In the genomic region with DNA sequence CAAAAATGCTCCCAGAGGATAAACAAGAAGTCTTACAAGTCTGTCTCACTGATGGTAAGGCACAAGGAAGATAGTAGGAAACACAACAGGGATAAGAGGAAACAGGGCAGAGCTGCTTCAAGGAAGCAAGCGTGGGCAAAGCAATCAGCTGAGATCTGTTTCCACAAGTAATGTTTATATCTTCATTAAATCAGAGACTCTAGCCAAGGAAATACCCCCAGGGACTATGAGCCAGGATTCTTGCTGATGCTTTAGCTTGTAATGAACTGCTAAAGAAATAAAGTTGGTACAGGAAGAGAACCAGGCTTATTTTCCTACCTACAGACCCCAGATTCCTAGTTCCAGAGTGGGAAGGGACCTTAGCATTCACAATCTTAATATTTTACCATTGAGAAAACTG, we compare ENCODE assay signal across 15 cellular contexts.
DNase-seq lines count a peak whose midpoint lies in the region; ATAC-seq and TF ChIP-seq lines count a peak whose summit lies in the region.
"Had no signal": no experiment of that assay in that cellular context is flagged by ENCODE, and none has a peak within 500 bp of the region (broad histone marks: within the 10 kb centered on the region; RNA-seq: fewer than 3 reads in every experiment).

No MANE protein-coding gene starts in this region.

- H3K4me3 ChIP-seq in epithelial cell of esophagus (ENCODE audit: low read length): no peak overlapping the region
- H3K4me3 ChIP-seq: A549, GM12878, HAP-1 had no signal

- no peak overlapping the region for H3K4me3 Mint-ChIP-seq in activated CD4-positive, alpha-beta memory T cell treated with anti-CD3 and anti-CD28 coated beads for 36 hours
- H3K4me3 Mint-ChIP-seq: CD4-positive, alpha-beta T cell had no signal

- POLR2A ChIA-PET in activated CD4-positive, alpha-beta memory T cell treated with anti-CD3 and anti-CD28 coated beads for 36 hours (lab: Charles Lee): no interaction called here

- H3K9me3 Mint-ChIP-seq in activated CD4-positive, alpha-beta memory T cell treated with anti-CD3 and anti-CD28 coated beads for 36 hours: no peaks in the 10 kb centered on the region

- ATAC-seq in GM21360 (IDR thresholded peaks at IDR 0.05; ENCODE audit: unreplicated experiment): no peak
- ATAC-seq: A549, GM12878 had no signal

- H3K4me1 Mint-ChIP-seq in activated CD4-positive, alpha-beta memory T cell treated with anti-CD3 and anti-CD28 coated beads for 36 hours (ENCODE audit: low read depth): no peaks in the 10 kb centered on the region

- CTCF ChIA-PET in activated CD4-positive, alpha-beta memory T cell treated with anti-CD3 and anti-CD28 coated beads for 36 hours (lab: Charles Lee): interaction anchor here (0.7 kb wide), 1 partner anchor 64 kb away, joined by 3 read pairs; no protein-coding TSS in a partner anchor

- TF ChIP-seq CTCF in epithelial cell of esophagus (IDR thresholded peaks at IDR 0.05; ENCODE audit: insufficient read depth, low read depth, low read length, missing control alignments): no peak

- DNase-seq in DMS 273 (lab: John Stamatoyannopoulos, UW; ENCODE audit: unreplicated experiment) (peak; percentile 22), DMS 273 treated with DMSO at 0.1 percent for 48 hours (lab: John Stamatoyannopoulos, UW) (no peak), epithelial cell of esophagus (ENCODE audit: low read depth) (peak; percentile 13), renal cortical epithelial cell (ENCODE audit: low read depth) (peak; percentile 36), NAMALWA (ENCODE audit: low spot score) (no peak)
- DNase-seq in activated CD4-positive, alpha-beta memory T cell treated with anti-CD3 and anti-CD28 coated beads for 36 hours: no peak
- DNase-seq: AML-193; CD4-positive, alpha-beta T cell; DMS53; DND-41; EL had no signal

- intact Hi-C loops in activated CD4-positive, alpha-beta memory T cell treated with anti-CD3 and anti-CD28 coated beads for 36 hours (cut with micrococcal nuclease): no loop called here

- no peaks in the 10 kb centered on the region for H3K36me3 Mint-ChIP-seq in activated CD4-positive, alpha-beta memory T cell treated with anti-CD3 and anti-CD28 coated beads for 36 hours

- H3K27ac Mint-ChIP-seq in activated CD4-positive, alpha-beta memory T cell treated with anti-CD3 and anti-CD28 coated beads for 36 hours: no peak overlapping the region
- H3K27ac Mint-ChIP-seq: CD4-positive, alpha-beta T cell had no signal

- peaks cover 14% of the 10 kb centered on the region for H3K27me3 Mint-ChIP-seq in activated CD4-positive, alpha-beta memory T cell treated with anti-CD3 and anti-CD28 coated beads for 36 hours

Comparison
In these comparisons a context has a peak if more than half of its experiments do, and no peak if none do; other contexts are left out.
1. DNase-seq: peak in DMS 273 (single experiment), epithelial cell of esophagus (single experiment) and renal cortical epithelial cell (single experiment); none in DMS 273 treated with DMSO at 0.1 percent for 48 hours (single experiment), activated CD4-positive, alpha-beta memory T cell treated with anti-CD3 and anti-CD28 coated beads for 36 hours (single experiment) and NAMALWA (single experiment).